ENCODE assay signal across 18 cellular contexts in genomic region chr17:39624313-39624712, GRCh38. TPM values are rescaled to one million over a fixed set of nuclear protein-coding genes. Genes with fewer than 3 reads are reported as not detected.
DNase-seq lines count a peak whose midpoint lies in the region; TF ChIP-seq lines count a peak whose summit lies in the region.
"Had no signal": no experiment of that assay in that cellular context is flagged by ENCODE, and none has a peak within 500 bp of the region (broad histone marks: within the 10 kb centered on the region; RNA-seq: fewer than 3 reads in every experiment).

No MANE protein-coding gene starts in this region.

- no peak for TF ChIP-seq POLR2A in suprapubic skin (IDR thresholded peaks at IDR 0.05)

- TF ChIP-seq CTCF in endothelial cell (IDR thresholded peaks at IDR 0.05; ENCODE audit: unreplicated experiment) (no peak), suprapubic skin (IDR thresholded peaks at IDR 0.05) (no peak)

- no peaks in the 10 kb centered on the region for H3K36me3 ChIP-seq in suprapubic skin
- H3K36me3 ChIP-seq: BLaER1 had no signal

- no peaks in the 10 kb centered on the region for H3K9me3 ChIP-seq in suprapubic skin
- H3K9me3 ChIP-seq: BLaER1, Caco-2 had no signal

- peak overlapping the region; percentile 26 for H3K27ac Mint-ChIP-seq in activated naive CD4-positive, alpha-beta T cell treated with anti-CD3 and anti-CD28 coated beads, Interleukin-2, amount 50 U/mL, for 24 hours
- H3K27ac Mint-ChIP-seq in activated naive CD4-positive, alpha-beta T cell treated with anti-CD3 and anti-CD28 coated beads for 36 hours: no peak overlapping the region
- peak overlapping the region; percentile 25 for H3K27ac Mint-ChIP-seq in endothelial cell (ENCODE audit: unreplicated experiment)
- H3K27ac Mint-ChIP-seq: B cell; CD8-positive, alpha-beta T cell had no signal

- no peak overlapping the region for H3K4me3 Mint-ChIP-seq in activated naive CD4-positive, alpha-beta T cell treated with anti-CD3 and anti-CD28 coated beads, Interleukin-2, amount 50 U/mL, for 24 hours
- H3K4me3 Mint-ChIP-seq in activated naive CD4-positive, alpha-beta T cell treated with anti-CD3 and anti-CD28 coated beads for 36 hours: no peak overlapping the region
- H3K4me3 Mint-ChIP-seq in endothelial cell (ENCODE audit: unreplicated experiment): no peak overlapping the region
- H3K4me3 Mint-ChIP-seq: CD8-positive, alpha-beta T cell had no signal

- no peak for DNase-seq in activated naive CD4-positive, alpha-beta T cell treated with anti-CD3 and anti-CD28 coated beads for 36 hours
- DNase-seq in endothelial cell (ENCODE audit: low spot score): no peak
- DNase-seq in putamen (ENCODE audit: low spot score): peak; percentile 73
- DNase-seq in activated effector memory CD4-positive, alpha-beta T cell treated with Interleukin-2 at 50 U/mL for 16 hours: no peak
- DNase-seq in suprapubic skin (ENCODE audit: low spot score in 2 of 2): no peak
- DNase-seq: Caco-2; CD4-positive, CD25-positive, alpha-beta regulatory T cell; CD8-positive, alpha-beta T cell; DMS153; DND-41; GOT3; HCEC 1CT had no signal

- peaks cover 18% of the 10 kb centered on the region for H3K27me3 Mint-ChIP-seq in activated naive CD4-positive, alpha-beta T cell treated with anti-CD3 and anti-CD28 coated beads, Interleukin-2, amount 50 U/mL, for 24 hours
- peaks cover 28% of the 10 kb centered on the region for H3K27me3 Mint-ChIP-seq in activated naive CD4-positive, alpha-beta T cell treated with anti-CD3 and anti-CD28 coated beads for 36 hours (ENCODE audit: low read depth)
- peaks cover 17% of the 10 kb centered on the region for H3K27me3 Mint-ChIP-seq in endothelial cell (ENCODE audit: unreplicated experiment)

- peaks cover 22% of the 10 kb centered on the region for H3K4me1 Mint-ChIP-seq in activated naive CD4-positive, alpha-beta T cell treated with anti-CD3 and anti-CD28 coated beads, Interleukin-2, amount 50 U/mL, for 24 hours
- peaks cover 28% of the 10 kb centered on the region for H3K4me1 Mint-ChIP-seq in activated naive CD4-positive, alpha-beta T cell treated with anti-CD3 and anti-CD28 coated beads for 36 hours (ENCODE audit: low read depth)
- H3K4me1 Mint-ChIP-seq in endothelial cell (ENCODE audit: unreplicated experiment): peaks cover 4% of the 10 kb centered on the region

- no peak overlapping the region for H3K4me3 ChIP-seq in suprapubic skin
- H3K4me3 ChIP-seq: BLaER1 had no signal

- no peaks in the 10 kb centered on the region for H3K36me3 Mint-ChIP-seq in activated naive CD4-positive, alpha-beta T cell treated with anti-CD3 and anti-CD28 coated beads, Interleukin-2, amount 50 U/mL, for 24 hours
- H3K36me3 Mint-ChIP-seq in activated naive CD4-positive, alpha-beta T cell treated with anti-CD3 and anti-CD28 coated beads for 36 hours (ENCODE audit: low read depth): no peaks in the 10 kb centered on the region
- no peaks in the 10 kb centered on the region for H3K36me3 Mint-ChIP-seq in endothelial cell (ENCODE audit: low read depth, unreplicated experiment)
- H3K36me3 Mint-ChIP-seq: CD4-positive, CD25-positive, alpha-beta regulatory T cell; CD8-positive, alpha-beta T cell had no signal

- no peak for TF ChIP-seq EP300 in suprapubic skin (IDR thresholded peaks at IDR 0.05)

- intact Hi-C loops in activated naive CD4-positive, alpha-beta T cell treated with anti-CD3 and anti-CD28 coated beads for 36 hours (cut with micrococcal nuclease): loop anchor here (5.0 kb wide), 1 partner anchor 417 kb away; no protein-coding TSS in a partner anchor

- H3K4me1 ChIP-seq in suprapubic skin: peaks cover 65% of the 10 kb centered on the region

- H3K27ac ChIP-seq in suprapubic skin: no peak overlapping the region
- H3K27ac ChIP-seq: 22Rv1, BLaER1, C4-2B had no signal

- H3K27me3 ChIP-seq in suprapubic skin: peaks cover 47% of the 10 kb centered on the region

- CTCF ChIA-PET in activated naive CD4-positive, alpha-beta T cell treated with anti-CD3 and anti-CD28 coated beads for 36 hours (lab: Charles Lee): interaction anchor here (1.2 to 8.4 kb wide), 7 partner anchors 12 to 355 kb away, joined by 3 to 213 read pairs (median 44); partner anchors contain the start of genes PNMT, PSMD3, STARD3 and TCAP

- WGBS in suprapubic skin: 64% methylated on average over 8 of the region's 8 CpGs

- H3K9me3 Mint-ChIP-seq in activated naive CD4-positive, alpha-beta T cell treated with anti-CD3 and anti-CD28 coated beads, Interleukin-2, amount 50 U/mL, for 24 hours: no peaks in the 10 kb centered on the region
- no peaks in the 10 kb centered on the region for H3K9me3 Mint-ChIP-seq in activated naive CD4-positive, alpha-beta T cell treated with anti-CD3 and anti-CD28 coated beads for 36 hours
- H3K9me3 Mint-ChIP-seq in endothelial cell (ENCODE audit: unreplicated experiment): no peaks in the 10 kb centered on the region
- H3K9me3 Mint-ChIP-seq: CD4-positive, CD25-positive, alpha-beta regulatory T cell; CD8-positive, alpha-beta T cell had no signal

RNA-seq across cellular contexts. Expression of gene PPP1R1B, which starts 2.4 kb away (rescaled TPM):
- under 1 TPM in 1 of 2 experiments, not detected in 1; 0.14 TPM for total RNA-seq in activated naive CD4-positive, alpha-beta T cell treated with anti-CD3 and anti-CD28 coated beads for 36 hours
- total RNA-seq in endothelial cell (ENCODE audit: unreplicated experiment): not detected
- 100 to 1,000 TPM in 1 of 4 donors, 10 to 100 TPM in 3; 43.7 to 112 (median 70.4) TPM for total RNA-seq in suprapubic skin
- total RNA-seq: B cell; Caco-2; CD4-positive, CD25-positive, alpha-beta regulatory T cell; CD8-positive, alpha-beta T cell had no signal

RNA-seq across cellular contexts. Expression of gene STARD3, which starts 12.6 kb away (rescaled TPM):
- total RNA-seq in activated naive CD4-positive, alpha-beta T cell treated with anti-CD3 and anti-CD28 coated beads for 36 hours: 10 to 100 TPM; 56.1 to 56.8 TPM
- 77.7 TPM for total RNA-seq in endothelial cell (ENCODE audit: unreplicated experiment)
- 100 to 1,000 TPM in 2 of 4 donors, 10 to 100 TPM in 2; 51.7 to 156 (median 83.9) TPM for total RNA-seq in suprapubic skin

RNA-seq across cellular contexts. Expression of gene NEUROD2, which starts 16.6 kb away (rescaled TPM):
- not detected for total RNA-seq in activated naive CD4-positive, alpha-beta T cell treated with anti-CD3 and anti-CD28 coated beads for 36 hours
- not detected for total RNA-seq in endothelial cell (ENCODE audit: unreplicated experiment)
- total RNA-seq in suprapubic skin: not detected
- total RNA-seq: B cell; Caco-2; CD4-positive, CD25-positive, alpha-beta regulatory T cell; CD8-positive, alpha-beta T cell; H7 had no signal

RNA-seq across cellular contexts. Expression of gene TCAP, which starts 40.8 kb away (rescaled TPM):
- total RNA-seq in activated naive CD4-positive, alpha-beta T cell treated with anti-CD3 and anti-CD28 coated beads for 36 hours: 1 to 10 TPM in 1 of 2 experiments, under 1 TPM in 1; 0.74 to 1.1 TPM
- total RNA-seq in endothelial cell (ENCODE audit: unreplicated experiment) (1.2 TPM), suprapubic skin (1 to 10 TPM in 2 of 4 donors, under 1 TPM in 1, not detected in 1; 0.57 to 2.4 (median 1.1) TPM)

RNA-seq across cellular contexts. Expression of gene PNMT, which starts 43.9 kb away (rescaled TPM):
- not detected for total RNA-seq in activated naive CD4-positive, alpha-beta T cell treated with anti-CD3 and anti-CD28 coated beads for 36 hours
- total RNA-seq in endothelial cell (ENCODE audit: unreplicated experiment): not detected
- total RNA-seq in suprapubic skin: 1 to 10 TPM in 2 of 4 donors, under 1 TPM in 2; 0.53 to 1.6 (median 1.1) TPM
- total RNA-seq: Caco-2 had no signal

Comparison
In these comparisons a context has a peak if more than half of its experiments do, and no peak if none do; other contexts are left out.
1. RNA of gene PPP1R1B, which starts 2.4 kb away (total RNA-seq): 43.7 to 112 TPM in suprapubic skin; 0.14 TPM in activated naive CD4-positive, alpha-beta T cell treated with anti-CD3 and anti-CD28 coated beads for 36 hours and not detected in endothelial cell (single experiment); every median in the first group is over 10 times any median in the second.